In genomic region chr9:36837431-36838405, GRCh38 we compare ENCODE assay signal across 25 cellular contexts.
"Had no signal": no experiment of that assay in that cellular context is flagged by ENCODE, and none has a peak within 500 bp of the region (broad histone marks: within the 10 kb centered on the region; RNA-seq: fewer than 3 reads in every experiment).

No MANE protein-coding gene starts in this region.

- H3K4me3 ChIP-seq: heart right ventricle, lung, right atrium auricular region, thoracic aorta had no signal

- H3K36me3 ChIP-seq: heart right ventricle, right atrium auricular region, thoracic aorta had no signal

- ATAC-seq: heart right ventricle, left colon had no signal

- H3K27me3 Mint-ChIP-seq: activated CD4-positive, alpha-beta memory T cell treated with anti-CD3 and anti-CD28 coated beads for 36 hours; activated naive CD8-positive, alpha-beta T cell treated with anti-CD3 and anti-CD28 coated beads, Interleukin-2, amount 10 ng/mL, durations not matched to agents 7 days and 5 days had no signal

- FAIRE-seq: endometrium had no signal

- DNase-seq: activated CD4-positive, alpha-beta memory T cell treated with anti-CD3 and anti-CD28 coated beads for 36 hours; activated CD4-positive, alpha-beta T cell treated with anti-CD3 and anti-CD28 coated beads for 4 hours; activated CD4-positive, CD25-positive, alpha-beta regulatory T cell; activated naive CD4-positive, alpha-beta T cell treated with Interleukin-2 at 50 U/mL for 16 hours; activated naive CD8-positive, alpha-beta T cell treated with anti-CD3 and anti-CD28 coated beads, Interleukin-2, amount 10 ng/mL, durations not matched to agents 7 days and 5 days; activated T-cell treated with anti-CD3 and anti-CD28 coated beads, Interleukin-2, amount 50 U/mL, for 48 hours; amygdala; effector CD4-positive, alpha-beta T cell; erythroblast; foreskin fibroblast; heart right ventricle; islet precursor cell; left colon; midbrain; occipital lobe; stimulated activated CD4-positive, alpha-beta T cell treated with anti-CD3 and anti-CD28 coated beads, Interleukin-1b, Interleukin-23, amount 100 ng/mL, for 48 hours; T1000 had no signal

- H3K27ac ChIP-seq: heart right ventricle, right atrium auricular region, thoracic aorta had no signal

- H3K4me1 ChIP-seq: heart right ventricle, right atrium auricular region had no signal

- H3K27ac Mint-ChIP-seq: activated CD4-positive, alpha-beta memory T cell treated with anti-CD3 and anti-CD28 coated beads for 36 hours; activated naive CD8-positive, alpha-beta T cell treated with anti-CD3 and anti-CD28 coated beads, Interleukin-2, amount 10 ng/mL, durations not matched to agents 7 days and 5 days; nephron; progenitor cell of endocrine pancreas; T-helper 1 cell treated with Interleukin-12 subunit alpha and Interleukin-12 subunit beta and Interleukin-4 antibody, amounts not matched to agents 30 μg/mL and 1 μg/mL, for 36 hours; type B pancreatic cell had no signal

- H3K36me3 Mint-ChIP-seq: activated CD4-positive, alpha-beta memory T cell treated with anti-CD3 and anti-CD28 coated beads for 36 hours; activated naive CD8-positive, alpha-beta T cell treated with anti-CD3 and anti-CD28 coated beads, Interleukin-2, amount 10 ng/mL, durations not matched to agents 7 days and 5 days; type B pancreatic cell had no signal

- H3K4me1 Mint-ChIP-seq: activated naive CD8-positive, alpha-beta T cell treated with anti-CD3 and anti-CD28 coated beads, Interleukin-2, amount 10 ng/mL, durations not matched to agents 7 days and 5 days had no signal

- H3K9me3 Mint-ChIP-seq: activated CD4-positive, alpha-beta memory T cell treated with anti-CD3 and anti-CD28 coated beads for 36 hours; activated naive CD8-positive, alpha-beta T cell treated with anti-CD3 and anti-CD28 coated beads, Interleukin-2, amount 10 ng/mL, durations not matched to agents 7 days and 5 days; nephron; T-helper 1 cell treated with Interleukin-12 subunit alpha and Interleukin-12 subunit beta and Interleukin-4 antibody, amounts not matched to agents 30 μg/mL and 1 μg/mL, for 36 hours; type B pancreatic cell had no signal

- H3K27me3 ChIP-seq: right atrium auricular region had no signal

- H3K9me3 ChIP-seq: heart right ventricle, right atrium auricular region, thoracic aorta had no signal

- H3K4me3 Mint-ChIP-seq: activated CD4-positive, alpha-beta memory T cell treated with anti-CD3 and anti-CD28 coated beads for 36 hours; activated naive CD8-positive, alpha-beta T cell treated with anti-CD3 and anti-CD28 coated beads, Interleukin-2, amount 10 ng/mL, durations not matched to agents 7 days and 5 days; nephron; T-helper 1 cell treated with Interleukin-12 subunit alpha and Interleukin-12 subunit beta and Interleukin-4 antibody, amounts not matched to agents 30 μg/mL and 1 μg/mL, for 36 hours; type B pancreatic cell had no signal
